In the genomic region with DNA sequence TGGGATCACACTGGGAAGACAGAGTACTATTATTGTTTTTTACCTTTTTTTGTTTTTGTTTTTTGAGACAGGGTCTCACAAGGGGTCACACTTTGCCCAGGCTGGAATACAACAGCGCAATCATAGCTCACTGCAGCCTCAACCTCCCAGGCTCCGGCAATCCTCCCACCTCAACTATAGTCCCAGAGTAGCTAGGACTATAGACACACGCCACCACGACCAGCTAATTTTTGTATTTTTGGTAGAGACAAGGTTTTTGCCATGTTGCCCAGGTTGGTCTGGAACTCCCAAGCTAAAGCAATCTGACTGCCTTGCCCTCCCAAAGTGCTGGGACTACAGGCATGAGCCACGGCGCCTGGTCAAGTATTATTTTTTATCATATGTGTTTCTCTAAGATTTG, we compare ENCODE assay signal across 16 cellular contexts.
DNase-seq lines count a peak whose midpoint lies in the region; ATAC-seq, FAIRE-seq and TF ChIP-seq lines count a peak whose summit lies in the region.
"Had no signal": no experiment of that assay in that cellular context is flagged by ENCODE, and none has a peak within 500 bp of the region (broad histone marks: within the 10 kb centered on the region; RNA-seq: fewer than 3 reads in every experiment).

No MANE protein-coding gene starts in this region.

- H4K12ac ChIP-seq in trophoblast cell (ENCODE audit: low read depth, low read length), result no peak overlapping the region

- no peak overlapping the region for H2BK5ac ChIP-seq in trophoblast cell (ENCODE audit: low read depth, low read length, poor library complexity)

- DNase-seq in HepG2 (ENCODE audit: low spot score), result no peak
- DNase-seq in right lobe of liver, result no peak
- DNase-seq in MCF 10A (ENCODE audit: unreplicated experiment), result no peak
- DNase-seq in trophoblast cell, result no peak
- no peak for DNase-seq in NOMO-1 treated with DMSO at 0.1 percent for 48 hours (lab: John Stamatoyannopoulos, UW; ENCODE audit: unreplicated experiment)
- no peak for DNase-seq in COLO668 (lab: John Stamatoyannopoulos, UW; ENCODE audit: unreplicated experiment)
- DNase-seq: activated gamma-delta T cell; CD8-positive, alpha-beta T cell; effector CD8-positive, alpha-beta T cell; HCEC 1CT; KG1; NCI-H2171; Peyer's patch had no signal

- H3K9me3 Mint-ChIP-seq in MCF 10A (ENCODE audit: unreplicated experiment), result no peaks in the 10 kb centered on the region
- H3K9me3 Mint-ChIP-seq: CD8-positive, alpha-beta T cell had no signal

- H3K36me3 Mint-ChIP-seq in MCF 10A (ENCODE audit: insufficient read depth, unreplicated experiment), result peaks cover 86% of the 10 kb centered on the region

- intact Hi-C loops in HepG2 (cut with micrococcal nuclease; ENCODE audit: unreplicated experiment) (no loop called here), right lobe of liver (cut with DNase I) (loop anchor here (5.0 to 10.0 kb wide), 2 partner anchors 107 to 109 kb away; no protein-coding TSS in a partner anchor), MCF 10A (cut with micrococcal nuclease) (loop anchor here (2.0 kb wide), 1 partner anchor 43 kb away; no protein-coding TSS in a partner anchor)

- H3K27me3 ChIP-seq in HepG2 (ENCODE audit: control insufficient read depth in 1 of 2, insufficient read depth in 2 of 2, low read length in 2 of 2) (no peaks in the 10 kb centered on the region), right lobe of liver (no peaks in the 10 kb centered on the region), trophoblast cell (ENCODE audit: insufficient read depth, low read length) (no peaks in the 10 kb centered on the region)
- H3K27me3 ChIP-seq: Peyer's patch had no signal

- TF ChIP-seq RAD21 in HepG2 (CRISPR knock-in tag; IDR thresholded peaks at IDR 0.05), result no peak

- H2BK120ac ChIP-seq in trophoblast cell (ENCODE audit: insufficient read depth, low read length, poor library complexity), result no peak overlapping the region

- no peak overlapping the region for H3K14ac ChIP-seq in trophoblast cell (ENCODE audit: low read length)

- H3K4me1 ChIP-seq in HepG2 (ENCODE audit: insufficient read depth, low read length) (peaks cover 23% of the 10 kb centered on the region), right lobe of liver (peaks cover 0 to 11% (median 2%) of the 10 kb centered on the region in 4 donors), trophoblast cell (ENCODE audit: control insufficient read depth in 1 of 2, insufficient read depth in 2 of 2, low read length in 2 of 2) (peaks cover 4 to 8% of the 10 kb centered on the region in 2 experiments)

- H3K4ac ChIP-seq in trophoblast cell (ENCODE audit: low read depth, low read length), result no peak overlapping the region

- H3K79me2 ChIP-seq in HepG2 (ENCODE audit: insufficient read depth, low read length) (peaks cover 43% of the 10 kb centered on the region), trophoblast cell (ENCODE audit: control insufficient read depth, insufficient read depth, low read length, poor library complexity) (peaks cover 2% of the 10 kb centered on the region)

- H2AFZ ChIP-seq in HepG2 (ENCODE audit: low read length), result no peak overlapping the region
- H2AFZ ChIP-seq in trophoblast cell (ENCODE audit: insufficient read depth, low read length, poor library complexity), result no peak overlapping the region

- peak overlapping the region; percentile 54 for H2BK12ac ChIP-seq in trophoblast cell (ENCODE audit: low read length)

- no peak overlapping the region for H2AK5ac ChIP-seq in trophoblast cell (ENCODE audit: low read length)

- H4K8ac ChIP-seq in trophoblast cell (ENCODE audit: low read depth, low read length), result peak overlapping the region; percentile 29

- TF ChIP-seq POLR2A in HepG2 (IDR thresholded peaks at IDR 0.05; ENCODE audit: insufficient read depth in 1 of 2, low read depth in 2 of 2, low read length in 2 of 2), result no peak
- no peak for TF ChIP-seq POLR2A in right lobe of liver (IDR thresholded peaks at IDR 0.05)

- H3K27ac Mint-ChIP-seq in MCF 10A (ENCODE audit: low read depth, unreplicated experiment), result peak overlapping the region; percentile 99

- peaks cover 5% of the 10 kb centered on the region for H3K79me1 ChIP-seq in trophoblast cell (ENCODE audit: low read length)

- H3K4me3 ChIP-seq in HepG2 (replicated peaks in 1 of 3; ENCODE audit: insufficient read depth in 1 of 3, low read depth in 2 of 3, low read length in 3 of 3) (no peak overlapping the region), right lobe of liver (no peak overlapping the region), trophoblast cell (ENCODE audit: low read depth, low read length) (no peak overlapping the region)
- H3K4me3 ChIP-seq: Peyer's patch had no signal

- H3K27me3 Mint-ChIP-seq in MCF 10A (ENCODE audit: insufficient read depth, unreplicated experiment), result no peaks in the 10 kb centered on the region

- H3K27ac ChIP-seq in HepG2 (ENCODE audit: extremely low read length, insufficient read depth, low read length), result no peak overlapping the region
- H3K27ac ChIP-seq in right lobe of liver, result peak overlapping the region in 1 of 3 donors; percentile 16
- peak overlapping the region; percentile 16 for H3K27ac ChIP-seq in trophoblast cell (ENCODE audit: low read depth, low read length)

- H3K9me3 ChIP-seq in HepG2 (ENCODE audit: low read length), result no peaks in the 10 kb centered on the region
- H3K9me3 ChIP-seq in right lobe of liver, result no peaks in the 10 kb centered on the region
- peaks cover 2% of the 10 kb centered on the region for H3K9me3 ChIP-seq in trophoblast cell (ENCODE audit: insufficient read depth, low read depth, low read length)
- H3K9me3 ChIP-seq: Peyer's patch had no signal

- no peak overlapping the region for H3K9ac ChIP-seq in HepG2 (ENCODE audit: insufficient read depth, low read depth, low read length)
- H3K9ac ChIP-seq in trophoblast cell (ENCODE audit: low read length), result no peak overlapping the region

- FAIRE-seq in HepG2 (lab: Jason Lieb, UNC), result no peak
- FAIRE-seq: TTC549 had no signal

- H3K18ac ChIP-seq in trophoblast cell (ENCODE audit: low read length), result peak overlapping the region; percentile 56

- no peak for ATAC-seq in HepG2
- no peak for ATAC-seq in right lobe of liver
- ATAC-seq in HG03571 (IDR thresholded peaks at IDR 0.05; ENCODE audit: unreplicated experiment), result no peak
- ATAC-seq in GM19467 (IDR thresholded peaks at IDR 0.05; ENCODE audit: unreplicated experiment), result no peak
- ATAC-seq: CD8-positive, alpha-beta T cell had no signal

- in situ Hi-C loops in HepG2 (cut with HindIII; ENCODE audit: extremely low pct_ligation_motif_present, low pct_unique_long_range_greater_than_20kb), result loop anchor here (10.0 kb wide), 1 partner anchor 109 kb away; no protein-coding TSS in a partner anchor

- BruUV-seq in HepG2 (replicated peaks; lab: Mats Ljungman, UMichigan), result no TSS peak
- BruUV-seq in MCF 10A (replicated peaks; lab: Mats Ljungman, UMichigan), result no TSS peak

- H3K4me2 ChIP-seq in HepG2 (ENCODE audit: low read depth, low read length) (no peak overlapping the region), trophoblast cell (ENCODE audit: low read length) (no peak overlapping the region)

- peaks cover 40% of the 10 kb centered on the region for H3K4me1 Mint-ChIP-seq in MCF 10A (ENCODE audit: insufficient read depth, unreplicated experiment)

- peaks cover 45% of the 10 kb centered on the region for H4K20me1 ChIP-seq in HepG2 (ENCODE audit: insufficient read depth, low read length)

- H3K23ac ChIP-seq in trophoblast cell (ENCODE audit: low read length), result no peak overlapping the region

- 95% methylated on average over 6 of the region's 6 CpGs for WGBS in HepG2 (ENCODE audit: low lambda C conversion rate)
- WGBS in right lobe of liver (ENCODE audit: insufficient coverage, low coverage, low lambda C conversion rate, missing lambda C conversion rate), result 98% methylated on average over 4 of the region's 6 CpGs
- WGBS in trophoblast cell (ENCODE audit: extremely low coverage, insufficient coverage, insufficient read length), result no CpG with 5 or more reads among the region's 6 CpGs

- peaks cover 45 to 84% of the 10 kb centered on the region in 2 experiments for H3K36me3 ChIP-seq in HepG2 (replicated peaks in 1 of 2; ENCODE audit: control insufficient read depth in 1 of 2, insufficient read depth in 2 of 2, low read length in 2 of 2)
- peaks cover 0 to 9% (median 4%) of the 10 kb centered on the region in 4 donors for H3K36me3 ChIP-seq in right lobe of liver
- H3K36me3 ChIP-seq in trophoblast cell (ENCODE audit: control insufficient read depth in 1 of 2, insufficient read depth in 2 of 2, low read length in 2 of 2), result peaks cover 27 to 36% of the 10 kb centered on the region in 2 experiments

- H3K4me3 Mint-ChIP-seq in MCF 10A (ENCODE audit: unreplicated experiment), result no peak overlapping the region
- H3K4me3 Mint-ChIP-seq: CD8-positive, alpha-beta T cell had no signal

- CTCF ChIA-PET in HepG2 (lab: Yijun Ruan, JAX; ENCODE audit: low intra/inter-chr PET ratio, low total read pairs), result interaction anchor here (4.5 kb wide), 1 partner anchor 108 kb away, joined by 202 read pairs; no protein-coding TSS in a partner anchor
- CTCF ChIA-PET in MCF 10A (lab: Yijun Ruan, JAX), result interaction anchor here (0.5 to 12.2 kb wide), 13 partner anchors 8 to 519 kb away, joined by 3 to 581 read pairs (median 4); no protein-coding TSS in a partner anchor

- peak overlapping the region; percentile 57 for H4K91ac ChIP-seq in trophoblast cell (ENCODE audit: low read depth, low read length)

- TF ChIP-seq CTCF in HepG2 (CRISPR knock-in tag; IDR thresholded peaks at IDR 0.05), result no peak
- no peak for TF ChIP-seq CTCF in right lobe of liver (IDR thresholded peaks at IDR 0.05)
- no peak for TF ChIP-seq CTCF in MCF 10A (IDR thresholded peaks at IDR 0.05; ENCODE audit: unreplicated experiment)

- POLR2A ChIA-PET in HepG2 (lab: Yijun Ruan, JAX) (interaction anchor here (0.7 to 6.8 kb wide), 3 partner anchors 83 to 116 kb away, joined by 3 to 76 read pairs (median 20); a partner anchor contains a TSS), MCF 10A (lab: Yijun Ruan, JAX) (interaction anchor here (0.6 to 10.4 kb wide), 17 partner anchors 8 to 227 kb away, joined by 3 to 288 read pairs (median 8); a partner anchor contains a TSS)

- TF ChIP-seq EP300 in HepG2 (IDR thresholded peaks at IDR 0.05; ENCODE audit: low read depth in 2 of 2, low read length in 2 of 2) (no peak), HepG2 (CRISPR knock-in tag; IDR thresholded peaks at IDR 0.05; ENCODE audit: borderline replicate concordance) (no peak)

TF ChIP-seq in HepG2, 621 proteins besides CTCF, POLR2A, EP300 and RAD21 (continues in another document):
- TF ChIP-seq, protein P1, sequence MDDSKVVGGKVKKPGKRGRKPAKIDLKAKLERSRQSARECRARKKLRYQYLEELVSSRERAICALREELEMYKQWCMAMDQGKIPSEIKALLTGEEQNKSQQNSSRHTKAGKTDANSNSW (CRISPR knock-in tag; IDR thresholded peaks at IDR 0.05; ENCODE audit: borderline replicate concordance), result no peak
- no peak for TF ChIP-seq ZNF383 (CRISPR knock-in tag; IDR thresholded peaks at IDR 0.05; ENCODE audit: borderline replicate concordance)
- TF ChIP-seq ZNF260 (CRISPR knock-in tag; IDR thresholded peaks at IDR 0.05; ENCODE audit: borderline replicate concordance, low read depth), result no peak
